In the genomic region with DNA sequence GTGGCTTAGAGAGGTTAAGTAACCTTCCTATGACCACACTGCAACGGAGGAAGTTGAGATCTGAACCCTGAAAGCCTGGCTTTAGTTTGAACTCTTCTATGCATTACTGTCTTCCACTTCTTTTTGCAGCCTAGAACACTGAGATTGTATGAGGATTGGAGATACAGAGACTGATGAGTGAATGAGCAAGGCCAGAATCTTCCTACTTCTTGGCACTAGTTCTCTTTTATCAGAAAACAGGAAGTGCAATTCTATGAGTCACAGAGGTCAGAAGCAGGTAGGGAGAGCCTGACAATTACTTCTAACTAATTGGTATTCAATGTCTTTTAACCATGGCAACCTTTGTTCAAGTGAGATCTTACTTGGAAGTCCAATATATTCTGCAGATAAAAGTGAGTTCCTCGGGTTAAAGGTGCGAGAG, we compare ENCODE assay signal across 9 cellular contexts.
DNase-seq lines count a peak whose midpoint lies in the region; ATAC-seq and TF ChIP-seq lines count a peak whose summit lies in the region.
"Had no signal": no experiment of that assay in that cellular context is flagged by ENCODE, and none has a peak within 500 bp of the region (broad histone marks: within the 10 kb centered on the region; RNA-seq: fewer than 3 reads in every experiment).

No MANE protein-coding gene starts in this region.

- H2AK5ac ChIP-seq in mesendoderm (ENCODE audit: low read length) = no peak overlapping the region

- no peak for TF ChIP-seq CTCF in RWPE1 (conservative IDR thresholded peaks at IDR 0.05; ENCODE audit: low read depth)

- H3K4ac ChIP-seq in mesendoderm (ENCODE audit: low read depth, low read length) = no peak overlapping the region

- peaks cover 6% of the 10 kb centered on the region for H3K4me1 ChIP-seq in mesendoderm (ENCODE audit: control insufficient read depth, low read depth, low read length)

- no peak overlapping the region for H3K4me2 ChIP-seq in mesendoderm (ENCODE audit: low read length)

- no peaks in the 10 kb centered on the region for H3K36me3 ChIP-seq in mesendoderm (ENCODE audit: control insufficient read depth, insufficient read depth, low read length)
- H3K36me3 ChIP-seq: thoracic aorta had no signal

- H2BK15ac ChIP-seq in mesendoderm (replicated peaks; ENCODE audit: low read depth) = no peak overlapping the region

- no peaks in the 10 kb centered on the region for H3K27me3 ChIP-seq in mesendoderm (ENCODE audit: insufficient read depth, low read length, poor library complexity)

- ATAC-seq in GM18508 (IDR thresholded peaks at IDR 0.05; ENCODE audit: insufficient read depth, unreplicated experiment) (peak; percentile 41), HG02870 (IDR thresholded peaks at IDR 0.05; ENCODE audit: unreplicated experiment) (peak; percentile 42)

- H3K56ac ChIP-seq in mesendoderm (ENCODE audit: low read length) = no peak overlapping the region

- CTCF ChIA-PET in RWPE1 (lab: Yijun Ruan, JAX) = no interaction called here

- H3K9ac ChIP-seq in mesendoderm (ENCODE audit: low read length) = no peak overlapping the region

- H2BK5ac ChIP-seq in mesendoderm (ENCODE audit: low read length) = no peak overlapping the region

- H3K79me1 ChIP-seq in mesendoderm (ENCODE audit: low read length) = no peaks in the 10 kb centered on the region

- no peak overlapping the region for H2BK120ac ChIP-seq in mesendoderm (ENCODE audit: low read depth, low read length)

- POLR2A ChIA-PET in RWPE1 (lab: Yijun Ruan, JAX; ENCODE audit: low non-redundant PET) = no interaction called here

- no peak overlapping the region for H4K5ac ChIP-seq in mesendoderm (ENCODE audit: low read length)

- H3K79me2 ChIP-seq in mesendoderm (ENCODE audit: control insufficient read depth, insufficient read depth, low read length) = no peaks in the 10 kb centered on the region

- H3K4me3 ChIP-seq in mesendoderm (ENCODE audit: low read length) = no peak overlapping the region
- H3K4me3 ChIP-seq: thoracic aorta had no signal

- DNase-seq in RWPE1 (ENCODE audit: low spot score) (peak; percentile 62), mesendoderm (peak; percentile 56), Ammon's horn (ENCODE audit: low spot score) (no peak), NCI-H82 (lab: John Stamatoyannopoulos, UW) (no peak), 8988T (no peak)
- DNase-seq in activated CD4-positive, CD25-positive, alpha-beta regulatory T cell treated with anti-CD3 and anti-CD28 coated beads, Interleukin-2, amount 50 U/mL, for 72 hours = no peak

- WGBS in mesendoderm (ENCODE audit: extremely low coverage, insufficient coverage, low lambda C conversion rate) = no CpG with 5 or more reads among the region's 3 CpGs

- no peak overlapping the region for H3K23ac ChIP-seq in mesendoderm (ENCODE audit: low read length)

- H3K18ac ChIP-seq in mesendoderm (ENCODE audit: low read length) = no peak overlapping the region

- no peak overlapping the region for H3K27ac ChIP-seq in RWPE1
- no peak overlapping the region for H3K27ac ChIP-seq in mesendoderm (ENCODE audit: low read depth, low read length)
- H3K27ac ChIP-seq: thoracic aorta had no signal

- no peak overlapping the region for H4K8ac ChIP-seq in mesendoderm (ENCODE audit: low read depth, low read length)

Comparison
In these comparisons a context has a peak if more than half of its experiments do, and no peak if none do; other contexts are left out.
1. DNase-seq: peak in RWPE1 (single experiment) and mesendoderm (single experiment); none in Ammon's horn (single experiment), NCI-H82 (single experiment), 8988T (single experiment) and activated CD4-positive, CD25-positive, alpha-beta regulatory T cell treated with anti-CD3 and anti-CD28 coated beads, Interleukin-2, amount 50 U/mL, for 72 hours (single experiment).